9 cellular contexts compared by ENCODE assay signal in genomic region chr10:18190840-18191239, GRCh38. TPM values are rescaled to one million over a fixed set of nuclear protein-coding genes. Genes with fewer than 3 reads are reported as not detected.
"Had no signal": no experiment of that assay in that cellular context is flagged by ENCODE, and none has a peak within 500 bp of the region (broad histone marks: within the 10 kb centered on the region; RNA-seq: fewer than 3 reads in every experiment).

No MANE protein-coding gene starts in this region.

- H3K4me1 Mint-ChIP-seq: GM23338 had no signal

- DNase-seq: H9, HCEC 1CT, IMR-90 had no signal

- H2AFZ ChIP-seq: GM23338 had no signal

- H3K4me3 ChIP-seq: GM23338, K562 had no signal

- FAIRE-seq: H1, H54, K562 had no signal

- H3K4me3 Mint-ChIP-seq: GM23338, H9 had no signal

- H3K27ac ChIP-seq: HL-60 had no signal

- H3K9me3 Mint-ChIP-seq: GM23338, H9 had no signal

- H3K27ac Mint-ChIP-seq: GM23338, H9 had no signal

- H3K4me2 ChIP-seq: GM23338 had no signal

- ATAC-seq: GM23338, K562 had no signal

RNA-seq across cellular contexts. Expression of gene CACNB2, which starts 50.6 kb away (rescaled TPM):
- total RNA-seq: HT1080, K562 had no signal
